Comparison of ENCODE assay signal across 1 cellular context in genomic region chr4:78766026-78766425, GRCh38.
TF ChIP-seq lines count a peak whose summit lies in the region.

No MANE protein-coding gene starts in this region.

TF ChIP-seq in GM12878, 131 proteins besides CTCF, POLR2A, EP300 and RAD21 (continued from another document):
- TF ChIP-seq IRF3 (IDR thresholded peaks at IDR 0.05) (no peak), YBX1 (IDR thresholded peaks at IDR 0.05) (no peak)
- TF ChIP-seq, protein P1, sequence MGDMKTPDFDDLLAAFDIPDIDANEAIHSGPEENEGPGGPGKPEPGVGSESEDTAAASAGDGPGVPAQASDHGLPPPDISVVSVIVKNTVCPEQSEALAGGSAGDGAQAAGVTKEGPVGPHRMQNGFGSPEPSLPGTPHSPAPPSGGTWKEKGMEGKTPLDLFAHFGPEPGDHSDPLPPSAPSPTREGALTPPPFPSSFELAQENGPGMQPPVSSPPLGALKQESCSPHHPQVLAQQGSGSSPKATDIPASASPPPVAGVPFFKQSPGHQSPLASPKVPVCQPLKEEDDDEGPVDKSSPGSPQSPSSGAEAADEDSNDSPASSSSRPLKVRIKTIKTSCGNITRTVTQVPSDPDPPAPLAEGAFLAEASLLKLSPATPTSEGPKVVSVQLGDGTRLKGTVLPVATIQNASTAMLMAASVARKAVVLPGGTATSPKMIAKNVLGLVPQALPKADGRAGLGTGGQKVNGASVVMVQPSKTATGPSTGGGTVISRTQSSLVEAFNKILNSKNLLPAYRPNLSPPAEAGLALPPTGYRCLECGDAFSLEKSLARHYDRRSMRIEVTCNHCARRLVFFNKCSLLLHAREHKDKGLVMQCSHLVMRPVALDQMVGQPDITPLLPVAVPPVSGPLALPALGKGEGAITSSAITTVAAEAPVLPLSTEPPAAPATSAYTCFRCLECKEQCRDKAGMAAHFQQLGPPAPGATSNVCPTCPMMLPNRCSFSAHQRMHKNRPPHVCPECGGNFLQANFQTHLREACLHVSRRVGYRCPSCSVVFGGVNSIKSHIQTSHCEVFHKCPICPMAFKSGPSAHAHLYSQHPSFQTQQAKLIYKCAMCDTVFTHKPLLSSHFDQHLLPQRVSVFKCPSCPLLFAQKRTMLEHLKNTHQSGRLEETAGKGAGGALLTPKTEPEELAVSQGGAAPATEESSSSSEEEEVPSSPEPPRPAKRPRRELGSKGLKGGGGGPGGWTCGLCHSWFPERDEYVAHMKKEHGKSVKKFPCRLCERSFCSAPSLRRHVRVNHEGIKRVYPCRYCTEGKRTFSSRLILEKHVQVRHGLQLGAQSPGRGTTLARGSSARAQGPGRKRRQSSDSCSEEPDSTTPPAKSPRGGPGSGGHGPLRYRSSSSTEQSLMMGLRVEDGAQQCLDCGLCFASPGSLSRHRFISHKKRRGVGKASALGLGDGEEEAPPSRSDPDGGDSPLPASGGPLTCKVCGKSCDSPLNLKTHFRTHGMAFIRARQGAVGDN (IDR thresholded peaks at IDR 0.05) = no peak
